ENCODE assay signal across 10 cellular contexts in the genomic region with DNA sequence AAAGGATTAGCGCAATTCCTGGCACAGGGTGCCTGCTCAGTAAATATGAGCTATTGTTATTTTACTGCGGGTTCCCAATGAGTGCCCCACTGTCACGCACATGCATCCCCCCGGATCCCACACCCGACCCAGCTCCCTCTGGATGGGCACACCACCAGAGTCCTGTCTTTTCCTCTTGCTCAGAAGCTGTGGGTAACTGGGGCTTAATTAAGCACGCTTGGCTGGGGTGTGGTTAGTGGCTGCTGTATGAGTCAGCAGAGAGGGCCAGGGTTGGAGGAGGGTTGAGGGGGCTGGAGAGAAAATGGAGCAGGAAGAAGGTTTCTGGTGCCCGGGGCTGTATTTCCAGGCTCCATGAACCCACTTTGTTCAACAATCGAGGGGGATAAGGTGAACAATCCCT. TPM values are rescaled to one million over a fixed set of nuclear protein-coding genes. Genes with fewer than 3 reads are reported as not detected.
A peak's percentile ranks its signal among the peaks of the same experiment; 100 is the strongest.
DNase-seq lines count a peak whose midpoint lies in the region; ATAC-seq and TF ChIP-seq lines count a peak whose summit lies in the region.
"Had no signal": no experiment of that assay in that cellular context is flagged by ENCODE, and none has a peak within 500 bp of the region (broad histone marks: within the 10 kb centered on the region; RNA-seq: fewer than 3 reads in every experiment).

No MANE protein-coding gene starts in this region.

- CTCF ChIA-PET in HCT116 (lab: Charles Lee) = interaction anchor here (1.1 to 1.3 kb wide), 3 partner anchors 17 to 227 kb away, joined by 3 read pairs; a partner anchor contains a TSS
- CTCF ChIA-PET in RWPE1 (lab: Yijun Ruan, JAX) = no interaction called here

- H3K27me3 ChIP-seq in HCT116 (ENCODE audit: insufficient read depth, low read length) = no peaks in the 10 kb centered on the region
- H3K27me3 ChIP-seq: upper lobe of left lung had no signal

- no peaks in the 10 kb centered on the region for H3K9me3 ChIP-seq in HCT116 (ENCODE audit: control insufficient read depth in 1 of 2, insufficient read depth in 1 of 2, low read depth in 1 of 2, low read length in 2 of 2)
- H3K9me3 ChIP-seq: upper lobe of left lung had no signal

- no peak for TF ChIP-seq RAD21 in HCT116 (IDR thresholded peaks at IDR 0.05; ENCODE audit: low read depth)

- H3K27ac ChIP-seq in HCT116 (ENCODE audit: low read depth, low read length) = no peak overlapping the region
- peak overlapping the region; percentile 52 for H3K27ac ChIP-seq in RWPE1
- H3K27ac ChIP-seq: upper lobe of left lung had no signal

- RAD21 ChIA-PET in HCT116 (lab: Charles Lee; ENCODE audit: low non-redundant PET in 1 of 2, low total read pairs in 2 of 2, uncharacterized antibody in 2 of 2, unreplicated experiment in 2 of 2) = no interaction called here

- DNase-seq in AG10803 (ENCODE audit: low read depth) = peak; percentile 66
- DNase-seq in HCT116 (ENCODE audit: low read depth, low spot score) = peak; percentile 24
- DNase-seq in RWPE1 (ENCODE audit: low spot score) = peak; percentile 81
- peak; percentile 51 for DNase-seq in fibroblast of villous mesenchyme (ENCODE audit: low read depth)
- no peak for DNase-seq in HT-29 (ENCODE audit: low spot score)
- DNase-seq in stimulated activated CD4-positive, alpha-beta T cell treated with anti-CD3 and anti-CD28 coated beads, Interleukin-1b, Interleukin-23, amount 100 ng/mL, for 48 hours = no peak
- DNase-seq: effector memory CD4-positive, alpha-beta T cell; upper lobe of left lung had no signal

- POLR2A ChIA-PET in HCT116 (lab: Charles Lee) = no interaction called here
- POLR2A ChIA-PET in RWPE1 (lab: Yijun Ruan, JAX; ENCODE audit: low non-redundant PET) = no interaction called here

- BruUV-seq in HCT116 (replicated peaks; lab: Mats Ljungman, UMichigan) = no TSS peak

- TF ChIP-seq POLR2A in HCT116 (IDR thresholded peaks at IDR 0.05; ENCODE audit: borderline replicate concordance, extremely low read depth, insufficient read depth, insufficient read length) = no peak

- no peaks in the 10 kb centered on the region for H3K36me3 ChIP-seq in HCT116 (ENCODE audit: control insufficient read depth in 1 of 2, insufficient read depth in 2 of 2, low read length in 2 of 2)
- H3K36me3 ChIP-seq: upper lobe of left lung had no signal

- no peaks in the 10 kb centered on the region for H3K79me2 ChIP-seq in HCT116 (ENCODE audit: insufficient read depth, low read length)

- H2AFZ ChIP-seq in HCT116 (ENCODE audit: low read depth, low read length, poor library complexity, severe bottlenecking) = peak overlapping the region; percentile 4

- TF ChIP-seq CTCF in AG10803 (conservative IDR thresholded peaks at IDR 0.05; ENCODE audit: low read length) = no peak
- no peak for TF ChIP-seq CTCF in HCT116 (IDR thresholded peaks at IDR 0.05 in 2 of 3, conservative IDR thresholded peaks at IDR 0.05 in 1 of 3; ENCODE audit: borderline replicate concordance in 1 of 3, insufficient read depth in 1 of 3, low read depth in 2 of 3, low read length in 2 of 3)
- no peak for TF ChIP-seq CTCF in RWPE1 (conservative IDR thresholded peaks at IDR 0.05; ENCODE audit: low read depth)
- no peak for TF ChIP-seq CTCF in fibroblast of villous mesenchyme (IDR thresholded peaks at IDR 0.05; ENCODE audit: insufficient read depth, low read depth, low read length)

- H4K20me1 ChIP-seq in HCT116 (ENCODE audit: insufficient read depth) = no peaks in the 10 kb centered on the region

- peak overlapping the region; percentile 4; the same call in 1 of the 2 replicates for H3K9ac ChIP-seq in HCT116 (ENCODE audit: low read length)

- H3K4me1 ChIP-seq in HCT116 (ENCODE audit: control insufficient read depth in 1 of 2, insufficient read depth in 2 of 2, low read length in 2 of 2) = peaks cover 13 to 36% of the 10 kb centered on the region in 2 experiments
- H3K4me1 ChIP-seq: upper lobe of left lung had no signal

- H3K4me3 ChIP-seq in AG10803 (ENCODE audit: low read length) (no peak overlapping the region), HCT116 (replicated peaks in 1 of 2; ENCODE audit: low read depth in 1 of 2, low read length in 2 of 2) (peak overlapping the region in 1 of 2 experiments; percentile 13; a peak in 2 of 4 replicates), fibroblast of villous mesenchyme (ENCODE audit: low read depth, low read length) (no peak overlapping the region)
- H3K4me3 ChIP-seq: upper lobe of left lung had no signal

- peak overlapping the region; percentile 62 for H3K4me2 ChIP-seq in HCT116 (ENCODE audit: low read length)

- no peaks in the 10 kb centered on the region for H3K9me2 ChIP-seq in HCT116 (ENCODE audit: insufficient read depth)

- ATAC-seq in HCT116 (peak; percentile 90), HG03342 (IDR thresholded peaks at IDR 0.05; ENCODE audit: unreplicated experiment) (no peak), HG03095 (IDR thresholded peaks at IDR 0.05; ENCODE audit: unreplicated experiment) (no peak)

- intact Hi-C loops in HCT116 (cut with micrococcal nuclease) = no loop called here

TF ChIP-seq in HCT116, 20 proteins besides CTCF, POLR2A, EP300 and RAD21:
- no peak for TF ChIP-seq EGR1 (IDR thresholded peaks at IDR 0.05; ENCODE audit: low read depth)
- peak; percentile 62 for TF ChIP-seq JUND (IDR thresholded peaks at IDR 0.05)
- peak; percentile 24; the same call in 1 of the 2 replicates for TF ChIP-seq CBX3 (IDR thresholded peaks at IDR 0.05; ENCODE audit: low read depth)
- TF ChIP-seq FOSL1 (IDR thresholded peaks at IDR 0.05; ENCODE audit: low read depth) = peak; percentile 64
- TF ChIP-seq POLR2AphosphoS5 (IDR thresholded peaks at IDR 0.05; ENCODE audit: low read depth, low read length) = 0 out of 2 replicates have a peak, but pooled peaks have one; percentile 19
- no peak for TF ChIP-seq YY1 (IDR thresholded peaks at IDR 0.05; ENCODE audit: extremely low read depth, insufficient replicate concordance, low read depth, low read length)
- peak; percentile 40; the same call in 1 of the 2 replicates for TF ChIP-seq SP1 (IDR thresholded peaks at IDR 0.05; ENCODE audit: low read depth)

RNA-seq across cellular contexts. Expression of a gene that starts 30.3 kb away (rescaled TPM):
- 23.8 TPM for total RNA-seq in HCT116 (2021; ENCODE audit: unreplicated experiment)
- 17.7 and 22.2 TPM in 2 replicates for polyA plus RNA-seq in HCT116 (2012)
- total RNA-seq in fibroblast of villous mesenchyme = 3.9 and 4.8 TPM in 2 replicates
- 38.9 and 46.5 TPM in 2 replicates for total RNA-seq in HT-29 (2014; rRNA removed; shearing (Covaris generic))

Comparison
In these comparisons a context has a peak if more than half of its experiments do, and no peak if none do; other contexts are left out.
1. DNase-seq: peak in AG10803 (single experiment), HCT116 (single experiment), RWPE1 (single experiment) and fibroblast of villous mesenchyme (single experiment); none in HT-29 (single experiment) and stimulated activated CD4-positive, alpha-beta T cell treated with anti-CD3 and anti-CD28 coated beads, Interleukin-1b, Interleukin-23, amount 100 ng/mL, for 48 hours (single experiment).